ENCODE assay signal across 26 cellular contexts in genomic region chr5:138140268-138140667, GRCh38. TPM values are rescaled to one million over a fixed set of nuclear protein-coding genes. Genes with fewer than 3 reads are reported as not detected.
"Had no signal": no experiment of that assay in that cellular context is flagged by ENCODE, and none has a peak within 500 bp of the region (broad histone marks: within the 10 kb centered on the region; RNA-seq: fewer than 3 reads in every experiment).

No MANE protein-coding gene starts in this region.

- H3K4me1 ChIP-seq: prostate gland had no signal

- H3K36me3 Mint-ChIP-seq: memory B cell; natural killer cell treated with Interleukin-12 subunit alpha and Interleukin-12 subunit beta and Interleukin-15 and Interleukin-18, amount 100 ng/mL, for 72 hours; stimulated activated memory B cell treated with anti-CD40 and anti-IgM and Interleukin-4, amounts not matched to agents 10 μg/mL and 1 μg/mL and 100 μg/mL, for 72 hours had no signal

- H3K4me1 Mint-ChIP-seq: immature natural killer cell had no signal

- H3K36me3 ChIP-seq: esophagus muscularis mucosa, gastrocnemius medialis, left ventricle myocardium inferior, lower lobe of right lung, prostate gland, spleen, tibial artery, upper lobe of left lung, vagina had no signal

- H3K27me3 ChIP-seq: esophagus muscularis mucosa, gastrocnemius medialis, tibial artery, upper lobe of left lung, vagina had no signal

- H3K9ac ChIP-seq: parathyroid adenoma had no signal

- H3K27ac Mint-ChIP-seq: immature natural killer cell; memory B cell; natural killer cell treated with Interleukin-12 subunit alpha and Interleukin-12 subunit beta and Interleukin-15 and Interleukin-18, amount 100 ng/mL, for 72 hours; stimulated activated memory B cell treated with anti-CD40 and anti-IgM and Interleukin-4, amounts not matched to agents 10 μg/mL and 1 μg/mL and 100 μg/mL, for 72 hours; stimulated activated naive CD8-positive, alpha-beta T cell treated with anti-CD3 and anti-CD28 coated beads, Interleukin-15, Interleukin-2, amounts not matched to agents 100 ng/mL and 50 ng/mL, for 24 hours had no signal

- H3K79me2 ChIP-seq: parathyroid adenoma had no signal

- H3K9me3 Mint-ChIP-seq: immature natural killer cell; memory B cell; natural killer cell treated with Interleukin-12 subunit alpha and Interleukin-12 subunit beta and Interleukin-15 and Interleukin-18, amount 100 ng/mL, for 72 hours; stimulated activated memory B cell treated with anti-CD40 and anti-IgM and Interleukin-4, amounts not matched to agents 10 μg/mL and 1 μg/mL and 100 μg/mL, for 72 hours; stimulated activated naive CD8-positive, alpha-beta T cell treated with anti-CD3 and anti-CD28 coated beads, Interleukin-15, Interleukin-2, amounts not matched to agents 100 ng/mL and 50 ng/mL, for 24 hours had no signal

- H3K4me3 ChIP-seq: vagina had no signal

- H3K9me3 ChIP-seq: esophagus muscularis mucosa, gastrocnemius medialis, left ventricle myocardium inferior, lower lobe of right lung, prostate gland, spleen, tibial artery, upper lobe of left lung, vagina had no signal

- H3K4me3 Mint-ChIP-seq: memory B cell; natural killer cell treated with Interleukin-12 subunit alpha and Interleukin-12 subunit beta and Interleukin-15 and Interleukin-18, amount 100 ng/mL, for 72 hours; stimulated activated memory B cell treated with anti-CD40 and anti-IgM and Interleukin-4, amounts not matched to agents 10 μg/mL and 1 μg/mL and 100 μg/mL, for 72 hours; stimulated activated naive CD8-positive, alpha-beta T cell treated with anti-CD3 and anti-CD28 coated beads, Interleukin-15, Interleukin-2, amounts not matched to agents 100 ng/mL and 50 ng/mL, for 24 hours had no signal

- DNase-seq: effector memory CD4-positive, alpha-beta T cell; gastrocnemius medialis; immature natural killer cell; left ventricle myocardium inferior; lower lobe of right lung; midbrain; occipital lobe; spleen; stimulated activated CD4-positive, alpha-beta T cell treated with anti-CD3 and anti-CD28 coated beads, Interleukin-15, amount 100 ng/mL, for 24 hours; stimulated activated CD4-positive, alpha-beta T cell treated with anti-CD3 and anti-CD28 coated beads, Interleukin-1b, Interleukin-23, amount 100 ng/mL, for 48 hours; stimulated activated CD4-positive, alpha-beta T cell treated with anti-CD3 and anti-CD28 coated beads, Interleukin-4, amount 100 ng/mL, for 24 hours; tibial artery had no signal

- H3K27ac ChIP-seq: esophagus muscularis mucosa, gastrocnemius medialis, left ventricle myocardium inferior, lower lobe of right lung, parathyroid adenoma, prostate gland, spleen, tibial artery, upper lobe of left lung, vagina had no signal

- ATAC-seq: gastrocnemius medialis; natural killer cell treated with Interleukin-12 subunit alpha and Interleukin-12 subunit beta and Interleukin-15 and Interleukin-18, amount 100 ng/mL, for 72 hours; sciatic nerve; stimulated activated memory B cell treated with anti-CD40 and anti-IgM and Interleukin-4, amounts not matched to agents 10 μg/mL and 1 μg/mL and 100 μg/mL, for 72 hours had no signal

RNA-seq across cellular contexts. Expression of gene NME5, which starts 1.0 kb away (rescaled TPM):
- total RNA-seq: natural killer cell treated with Interleukin-12 subunit alpha and Interleukin-12 subunit beta and Interleukin-15 and Interleukin-18, amount 100 ng/mL, for 72 hours; skeletal muscle tissue; vagina had no signal
- polyA plus RNA-seq: immature natural killer cell had no signal

RNA-seq across cellular contexts. Expression of gene WNT8A, which starts 56.4 kb away (rescaled TPM):
- total RNA-seq: esophagus muscularis mucosa; fibroblast of villous mesenchyme; left ventricle myocardium inferior; lower lobe of right lung; natural killer cell treated with Interleukin-12 subunit alpha and Interleukin-12 subunit beta and Interleukin-15 and Interleukin-18, amount 100 ng/mL, for 72 hours; occipital lobe; renal cortical epithelial cell; sciatic nerve; skeletal muscle tissue; upper lobe of left lung; vagina had no signal
- polyA plus RNA-seq: immature natural killer cell, keratinocyte had no signal
